11 cellular contexts compared by ENCODE assay signal in genomic region chr6:100796049-100796823, GRCh38.
DNase-seq lines count a peak whose midpoint lies in the region; ATAC-seq and TF ChIP-seq lines count a peak whose summit lies in the region.
"Had no signal": no experiment of that assay in that cellular context is flagged by ENCODE, and none has a peak within 500 bp of the region (broad histone marks: within the 10 kb centered on the region; RNA-seq: fewer than 3 reads in every experiment).

No MANE protein-coding gene starts in this region.

- no peaks in the 10 kb centered on the region for H4K20me1 ChIP-seq in DND-41 (ENCODE audit: insufficient read depth, low read length)

- H3K9me3 ChIP-seq in DND-41 (ENCODE audit: insufficient read depth, low read length, severe bottlenecking) = no peaks in the 10 kb centered on the region

- POLR2A ChIA-PET in RWPE1 (lab: Yijun Ruan, JAX; ENCODE audit: low non-redundant PET) = no interaction called here

- peaks cover under 1% of the 10 kb centered on the region; the same call in 1 of the 2 replicates for H3K79me2 ChIP-seq in DND-41 (ENCODE audit: insufficient read depth, low read length)

- CTCF ChIA-PET in RWPE1 (lab: Yijun Ruan, JAX) = interaction anchor here (0.8 kb wide), 1 partner anchor 45 kb away, joined by 5 read pairs; no protein-coding TSS in a partner anchor

- DNase-seq in DND-41 = no peak
- DNase-seq in NCI-H69 (lab: John Stamatoyannopoulos, UW) = peak; percentile 48
- DNase-seq in RWPE1 (ENCODE audit: low spot score) = no peak
- DNase-seq in activated effector memory CD4-positive, alpha-beta T cell treated with anti-CD3 and anti-CD28 coated beads, Interleukin-2, amount 50 U/mL, for 16 hours = no peak
- no peak for DNase-seq in omental fat pad (ENCODE audit: low spot score)
- no peak for DNase-seq in activated CD4-positive, alpha-beta T cell treated with anti-CD3 and anti-CD28 coated beads, Interleukin-2, amount 50 U/mL, for 48 hours
- DNase-seq: activated CD8-positive, alpha-beta memory T cell treated with anti-CD3 and anti-CD28 coated beads, Interleukin-2, amount 50 U/mL, for 4 hours had no signal

- no peak overlapping the region for H3K4me3 ChIP-seq in DND-41 (ENCODE audit: low read depth in 1 of 2, low read length in 2 of 2)
- H3K4me3 ChIP-seq: coronary artery had no signal

- no peaks in the 10 kb centered on the region for H3K4me1 ChIP-seq in DND-41 (ENCODE audit: insufficient read depth, low read length)

- H3K9ac ChIP-seq in DND-41 (ENCODE audit: low read depth, low read length) = no peak overlapping the region

- H3K27ac ChIP-seq in DND-41 (ENCODE audit: low read length) (no peak overlapping the region), RWPE1 (no peak overlapping the region)
- H3K27ac ChIP-seq: coronary artery had no signal

- H2AFZ ChIP-seq in DND-41 (ENCODE audit: low read depth, low read length) = no peak overlapping the region

- peaks cover 57% of the 10 kb centered on the region for H3K36me3 ChIP-seq in DND-41 (ENCODE audit: insufficient read depth, low read length)

- no peak for ATAC-seq in DND-41 (ENCODE audit: insufficient read depth, low read depth)
- peak; percentile 94 for ATAC-seq in GM19372 (IDR thresholded peaks at IDR 0.05; ENCODE audit: low read depth, unreplicated experiment)
- ATAC-seq in HG02973 (IDR thresholded peaks at IDR 0.05; ENCODE audit: unreplicated experiment) = peak; percentile 97
- no peak for ATAC-seq in omental fat pad (ENCODE audit: low FRiP score)
- ATAC-seq: HCT116 had no signal

- peak; percentile 3 for TF ChIP-seq CTCF in DND-41 (IDR thresholded peaks at IDR 0.05; ENCODE audit: borderline replicate concordance, extremely low read depth, low read length, poor library complexity, severe bottlenecking)
- TF ChIP-seq CTCF in RWPE1 (conservative IDR thresholded peaks at IDR 0.05; ENCODE audit: low read depth) = no peak
- no peak for TF ChIP-seq CTCF in omental fat pad (IDR thresholded peaks at IDR 0.05)

- H3K4me2 ChIP-seq in DND-41 (ENCODE audit: insufficient read depth, low read length) = no peak overlapping the region

- no peaks in the 10 kb centered on the region for H3K27me3 ChIP-seq in DND-41 (ENCODE audit: insufficient read depth, low read length, poor library complexity)

Comparison
In these comparisons a context has a peak if more than half of its experiments do, and no peak if none do; other contexts are left out.
1. ATAC-seq: peak in GM19372 (single experiment) and HG02973 (single experiment); none in DND-41 (single experiment) and omental fat pad (single experiment).